ENCODE assay signal across 1 cellular context in the genomic region with DNA sequence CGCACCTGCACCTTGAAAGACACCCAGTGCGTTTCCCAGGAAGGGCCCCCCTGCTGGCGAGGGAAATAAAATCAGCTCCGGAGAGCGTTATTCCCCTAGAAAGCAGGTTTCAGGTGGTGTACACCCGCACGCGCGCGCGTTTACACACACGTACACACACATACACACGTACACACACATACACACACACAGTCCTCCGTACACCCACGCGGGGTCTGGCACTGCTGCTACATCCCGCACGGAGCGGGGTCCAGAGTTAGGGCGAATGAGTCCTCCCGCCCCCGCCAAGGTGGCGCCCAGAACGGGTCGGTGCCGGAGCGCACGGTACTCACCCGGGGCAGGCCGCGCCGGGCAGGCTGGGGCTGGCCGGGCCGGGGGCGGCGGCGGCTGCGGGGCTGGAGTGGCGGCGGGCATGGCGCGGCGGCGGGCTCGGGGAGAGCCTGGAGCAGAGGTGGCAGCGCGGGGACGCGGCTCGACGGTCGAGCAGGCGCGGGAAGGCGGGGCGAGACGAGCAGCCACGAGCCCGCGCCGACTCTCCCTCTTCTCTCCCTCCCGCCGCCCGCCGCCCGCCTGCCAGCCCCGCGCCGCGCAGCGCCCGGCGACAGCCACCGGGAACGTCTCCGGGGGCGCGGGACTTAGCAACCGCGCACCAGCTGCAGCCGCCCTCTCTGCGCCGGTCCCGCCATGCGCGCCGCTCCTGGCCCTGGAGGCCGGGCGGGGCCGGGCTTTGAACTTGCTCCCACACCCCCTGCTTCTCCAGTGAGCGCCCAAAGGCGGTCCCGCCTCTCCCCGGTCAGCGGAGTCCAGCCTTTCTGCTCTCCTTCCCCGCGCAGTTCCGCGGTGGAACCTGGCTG.
TF ChIP-seq lines count a peak whose summit lies in the region.

A gene with protein sequence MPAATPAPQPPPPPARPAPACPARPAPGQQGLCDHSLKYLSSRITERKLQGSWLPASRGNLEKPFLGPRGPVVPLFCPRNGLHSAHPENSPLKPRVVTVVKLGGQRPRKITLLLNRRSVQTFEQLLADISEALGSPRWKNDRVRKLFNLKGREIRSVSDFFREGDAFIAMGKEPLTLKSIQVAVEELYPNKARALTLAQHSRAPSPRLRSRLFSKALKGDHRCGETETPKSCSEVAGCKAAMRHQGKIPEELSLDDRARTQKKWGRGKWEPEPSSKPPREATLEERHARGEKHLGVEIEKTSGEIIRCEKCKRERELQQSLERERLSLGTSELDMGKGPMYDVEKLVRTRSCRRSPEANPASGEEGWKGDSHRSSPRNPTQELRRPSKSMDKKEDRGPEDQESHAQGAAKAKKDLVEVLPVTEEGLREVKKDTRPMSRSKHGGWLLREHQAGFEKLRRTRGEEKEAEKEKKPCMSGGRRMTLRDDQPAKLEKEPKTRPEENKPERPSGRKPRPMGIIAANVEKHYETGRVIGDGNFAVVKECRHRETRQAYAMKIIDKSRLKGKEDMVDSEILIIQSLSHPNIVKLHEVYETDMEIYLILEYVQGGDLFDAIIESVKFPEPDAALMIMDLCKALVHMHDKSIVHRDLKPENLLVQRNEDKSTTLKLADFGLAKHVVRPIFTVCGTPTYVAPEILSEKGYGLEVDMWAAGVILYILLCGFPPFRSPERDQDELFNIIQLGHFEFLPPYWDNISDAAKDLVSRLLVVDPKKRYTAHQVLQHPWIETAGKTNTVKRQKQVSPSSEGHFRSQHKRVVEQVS (minus strand): TSS at position 704 of the 854 bp plus-strand sequence. CDS start 290 bp downstream, at position 414.

TF ChIP-seq in H1, 55 proteins besides CTCF, POLR2A, EP300 and RAD21:
- no peak for TF ChIP-seq BCL11A (IDR thresholded peaks at IDR 0.05; ENCODE audit: low read depth in 2 of 2, low read length in 2 of 2)
- TF ChIP-seq CEBPB (IDR thresholded peaks at IDR 0.05; ENCODE audit: low read depth, low read length), result no peak
- TF ChIP-seq SIRT6 (IDR thresholded peaks at IDR 0.05; ENCODE audit: low read length), result no peak
- no peak for TF ChIP-seq KDM5A (IDR thresholded peaks at IDR 0.05; ENCODE audit: low read length)
- TF ChIP-seq EZH2 (IDR thresholded peaks at IDR 0.05; ENCODE audit: low read depth, low read length, severe bottlenecking), result peak; percentile 70
- no peak for TF ChIP-seq RXRA (IDR thresholded peaks at IDR 0.05; ENCODE audit: insufficient read depth, low read depth, low read length)
- TF ChIP-seq SP1 (IDR thresholded peaks at IDR 0.05; ENCODE audit: low read depth, low read length), result no peak
- TF ChIP-seq CHD1 (IDR thresholded peaks at IDR 0.05; ENCODE audit: low read depth, low read length), result no peak
- no peak for TF ChIP-seq YY1 (IDR thresholded peaks at IDR 0.05; ENCODE audit: low read depth, low read length)
- TF ChIP-seq PHF8 (conservative IDR thresholded peaks at IDR 0.05; ENCODE audit: low read depth, low read length), result no peak
- TF ChIP-seq KDM1A (IDR thresholded peaks at IDR 0.05; ENCODE audit: borderline replicate concordance, low read length), result peak; percentile 4; the same call in 1 of the 2 replicates
- TF ChIP-seq, protein P1, sequence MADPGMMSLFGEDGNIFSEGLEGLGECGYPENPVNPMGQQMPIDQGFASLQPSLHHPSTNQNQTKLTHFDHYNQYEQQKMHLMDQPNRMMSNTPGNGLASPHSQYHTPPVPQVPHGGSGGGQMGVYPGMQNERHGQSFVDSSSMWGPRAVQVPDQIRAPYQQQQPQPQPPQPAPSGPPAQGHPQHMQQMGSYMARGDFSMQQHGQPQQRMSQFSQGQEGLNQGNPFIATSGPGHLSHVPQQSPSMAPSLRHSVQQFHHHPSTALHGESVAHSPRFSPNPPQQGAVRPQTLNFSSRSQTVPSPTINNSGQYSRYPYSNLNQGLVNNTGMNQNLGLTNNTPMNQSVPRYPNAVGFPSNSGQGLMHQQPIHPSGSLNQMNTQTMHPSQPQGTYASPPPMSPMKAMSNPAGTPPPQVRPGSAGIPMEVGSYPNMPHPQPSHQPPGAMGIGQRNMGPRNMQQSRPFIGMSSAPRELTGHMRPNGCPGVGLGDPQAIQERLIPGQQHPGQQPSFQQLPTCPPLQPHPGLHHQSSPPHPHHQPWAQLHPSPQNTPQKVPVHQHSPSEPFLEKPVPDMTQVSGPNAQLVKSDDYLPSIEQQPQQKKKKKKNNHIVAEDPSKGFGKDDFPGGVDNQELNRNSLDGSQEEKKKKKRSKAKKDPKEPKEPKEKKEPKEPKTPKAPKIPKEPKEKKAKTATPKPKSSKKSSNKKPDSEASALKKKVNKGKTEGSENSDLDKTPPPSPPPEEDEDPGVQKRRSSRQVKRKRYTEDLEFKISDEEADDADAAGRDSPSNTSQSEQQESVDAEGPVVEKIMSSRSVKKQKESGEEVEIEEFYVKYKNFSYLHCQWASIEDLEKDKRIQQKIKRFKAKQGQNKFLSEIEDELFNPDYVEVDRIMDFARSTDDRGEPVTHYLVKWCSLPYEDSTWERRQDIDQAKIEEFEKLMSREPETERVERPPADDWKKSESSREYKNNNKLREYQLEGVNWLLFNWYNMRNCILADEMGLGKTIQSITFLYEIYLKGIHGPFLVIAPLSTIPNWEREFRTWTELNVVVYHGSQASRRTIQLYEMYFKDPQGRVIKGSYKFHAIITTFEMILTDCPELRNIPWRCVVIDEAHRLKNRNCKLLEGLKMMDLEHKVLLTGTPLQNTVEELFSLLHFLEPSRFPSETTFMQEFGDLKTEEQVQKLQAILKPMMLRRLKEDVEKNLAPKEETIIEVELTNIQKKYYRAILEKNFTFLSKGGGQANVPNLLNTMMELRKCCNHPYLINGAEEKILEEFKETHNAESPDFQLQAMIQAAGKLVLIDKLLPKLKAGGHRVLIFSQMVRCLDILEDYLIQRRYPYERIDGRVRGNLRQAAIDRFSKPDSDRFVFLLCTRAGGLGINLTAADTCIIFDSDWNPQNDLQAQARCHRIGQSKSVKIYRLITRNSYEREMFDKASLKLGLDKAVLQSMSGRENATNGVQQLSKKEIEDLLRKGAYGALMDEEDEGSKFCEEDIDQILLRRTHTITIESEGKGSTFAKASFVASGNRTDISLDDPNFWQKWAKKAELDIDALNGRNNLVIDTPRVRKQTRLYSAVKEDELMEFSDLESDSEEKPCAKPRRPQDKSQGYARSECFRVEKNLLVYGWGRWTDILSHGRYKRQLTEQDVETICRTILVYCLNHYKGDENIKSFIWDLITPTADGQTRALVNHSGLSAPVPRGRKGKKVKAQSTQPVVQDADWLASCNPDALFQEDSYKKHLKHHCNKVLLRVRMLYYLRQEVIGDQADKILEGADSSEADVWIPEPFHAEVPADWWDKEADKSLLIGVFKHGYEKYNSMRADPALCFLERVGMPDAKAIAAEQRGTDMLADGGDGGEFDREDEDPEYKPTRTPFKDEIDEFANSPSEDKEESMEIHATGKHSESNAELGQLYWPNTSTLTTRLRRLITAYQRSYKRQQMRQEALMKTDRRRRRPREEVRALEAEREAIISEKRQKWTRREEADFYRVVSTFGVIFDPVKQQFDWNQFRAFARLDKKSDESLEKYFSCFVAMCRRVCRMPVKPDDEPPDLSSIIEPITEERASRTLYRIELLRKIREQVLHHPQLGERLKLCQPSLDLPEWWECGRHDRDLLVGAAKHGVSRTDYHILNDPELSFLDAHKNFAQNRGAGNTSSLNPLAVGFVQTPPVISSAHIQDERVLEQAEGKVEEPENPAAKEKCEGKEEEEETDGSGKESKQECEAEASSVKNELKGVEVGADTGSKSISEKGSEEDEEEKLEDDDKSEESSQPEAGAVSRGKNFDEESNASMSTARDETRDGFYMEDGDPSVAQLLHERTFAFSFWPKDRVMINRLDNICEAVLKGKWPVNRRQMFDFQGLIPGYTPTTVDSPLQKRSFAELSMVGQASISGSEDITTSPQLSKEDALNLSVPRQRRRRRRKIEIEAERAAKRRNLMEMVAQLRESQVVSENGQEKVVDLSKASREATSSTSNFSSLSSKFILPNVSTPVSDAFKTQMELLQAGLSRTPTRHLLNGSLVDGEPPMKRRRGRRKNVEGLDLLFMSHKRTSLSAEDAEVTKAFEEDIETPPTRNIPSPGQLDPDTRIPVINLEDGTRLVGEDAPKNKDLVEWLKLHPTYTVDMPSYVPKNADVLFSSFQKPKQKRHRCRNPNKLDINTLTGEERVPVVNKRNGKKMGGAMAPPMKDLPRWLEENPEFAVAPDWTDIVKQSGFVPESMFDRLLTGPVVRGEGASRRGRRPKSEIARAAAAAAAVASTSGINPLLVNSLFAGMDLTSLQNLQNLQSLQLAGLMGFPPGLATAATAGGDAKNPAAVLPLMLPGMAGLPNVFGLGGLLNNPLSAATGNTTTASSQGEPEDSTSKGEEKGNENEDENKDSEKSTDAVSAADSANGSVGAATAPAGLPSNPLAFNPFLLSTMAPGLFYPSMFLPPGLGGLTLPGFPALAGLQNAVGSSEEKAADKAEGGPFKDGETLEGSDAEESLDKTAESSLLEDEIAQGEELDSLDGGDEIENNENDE (IDR thresholded peaks at IDR 0.05; ENCODE audit: insufficient replicate concordance, low read length), result no peak
- TF ChIP-seq CBX5 (IDR thresholded peaks at IDR 0.05; ENCODE audit: low read depth, low read length), result no peak
- TF ChIP-seq SIN3A (conservative IDR thresholded peaks at IDR 0.05 in 1 of 2, IDR thresholded peaks at IDR 0.05 in 1 of 2; ENCODE audit: low read depth in 1 of 2, low read length in 2 of 2), result no peak
- TF ChIP-seq SAP30 (IDR thresholded peaks at IDR 0.05; ENCODE audit: insufficient read depth, insufficient replicate concordance, low read length), result no peak
- no peak for TF ChIP-seq GABPA (IDR thresholded peaks at IDR 0.05; ENCODE audit: borderline replicate concordance, insufficient read depth, low read length)
- TF ChIP-seq ASH2L (IDR thresholded peaks at IDR 0.05; ENCODE audit: low read length), result peak; percentile 46
- TF ChIP-seq CHD2 (IDR thresholded peaks at IDR 0.05; ENCODE audit: low read length), result no peak
- TF ChIP-seq POLR2AphosphoS5 (IDR thresholded peaks at IDR 0.05; ENCODE audit: low read depth, low read length), result no peak
- peak; percentile 82 for TF ChIP-seq E2F6 (IDR thresholded peaks at IDR 0.05)
- TF ChIP-seq, protein P2, sequence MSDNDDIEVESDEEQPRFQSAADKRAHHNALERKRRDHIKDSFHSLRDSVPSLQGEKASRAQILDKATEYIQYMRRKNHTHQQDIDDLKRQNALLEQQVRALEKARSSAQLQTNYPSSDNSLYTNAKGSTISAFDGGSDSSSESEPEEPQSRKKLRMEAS (IDR thresholded peaks at IDR 0.05), result peak; percentile 48; the same call in 1 of the 2 replicates
- TF ChIP-seq CTBP2 (IDR thresholded peaks at IDR 0.05; ENCODE audit: borderline replicate concordance, insufficient read depth, insufficient read length, low read length), result no peak
- no peak for TF ChIP-seq TCF12 (IDR thresholded peaks at IDR 0.05; ENCODE audit: low read depth, low read length)
- TF ChIP-seq FOSL1 (IDR thresholded peaks at IDR 0.05; ENCODE audit: insufficient read depth, low read depth, low read length), result no peak
- no peak for TF ChIP-seq ATF2 (IDR thresholded peaks at IDR 0.05; ENCODE audit: low read length)
- TF ChIP-seq HDAC2 (IDR thresholded peaks at IDR 0.05; ENCODE audit: borderline replicate concordance in 1 of 2, low read depth in 2 of 2, low read length in 2 of 2), result no peak
- TF ChIP-seq KDM4A (IDR thresholded peaks at IDR 0.05; ENCODE audit: low read depth, low read length, severe bottlenecking), result peak; percentile 88
- TF ChIP-seq RBBP5 (IDR thresholded peaks at IDR 0.05; ENCODE audit: borderline replicate concordance, low read depth, low read length), result no peak
- TF ChIP-seq SRF (IDR thresholded peaks at IDR 0.05; ENCODE audit: low read depth, low read length), result no peak
- TF ChIP-seq ATF3 (IDR thresholded peaks at IDR 0.05; ENCODE audit: insufficient read depth, low read depth, low read length), result no peak
- no peak for TF ChIP-seq SUZ12 (IDR thresholded peaks at IDR 0.05; ENCODE audit: low read length)
